1 cellular context compared by ENCODE assay signal in the genomic region with DNA sequence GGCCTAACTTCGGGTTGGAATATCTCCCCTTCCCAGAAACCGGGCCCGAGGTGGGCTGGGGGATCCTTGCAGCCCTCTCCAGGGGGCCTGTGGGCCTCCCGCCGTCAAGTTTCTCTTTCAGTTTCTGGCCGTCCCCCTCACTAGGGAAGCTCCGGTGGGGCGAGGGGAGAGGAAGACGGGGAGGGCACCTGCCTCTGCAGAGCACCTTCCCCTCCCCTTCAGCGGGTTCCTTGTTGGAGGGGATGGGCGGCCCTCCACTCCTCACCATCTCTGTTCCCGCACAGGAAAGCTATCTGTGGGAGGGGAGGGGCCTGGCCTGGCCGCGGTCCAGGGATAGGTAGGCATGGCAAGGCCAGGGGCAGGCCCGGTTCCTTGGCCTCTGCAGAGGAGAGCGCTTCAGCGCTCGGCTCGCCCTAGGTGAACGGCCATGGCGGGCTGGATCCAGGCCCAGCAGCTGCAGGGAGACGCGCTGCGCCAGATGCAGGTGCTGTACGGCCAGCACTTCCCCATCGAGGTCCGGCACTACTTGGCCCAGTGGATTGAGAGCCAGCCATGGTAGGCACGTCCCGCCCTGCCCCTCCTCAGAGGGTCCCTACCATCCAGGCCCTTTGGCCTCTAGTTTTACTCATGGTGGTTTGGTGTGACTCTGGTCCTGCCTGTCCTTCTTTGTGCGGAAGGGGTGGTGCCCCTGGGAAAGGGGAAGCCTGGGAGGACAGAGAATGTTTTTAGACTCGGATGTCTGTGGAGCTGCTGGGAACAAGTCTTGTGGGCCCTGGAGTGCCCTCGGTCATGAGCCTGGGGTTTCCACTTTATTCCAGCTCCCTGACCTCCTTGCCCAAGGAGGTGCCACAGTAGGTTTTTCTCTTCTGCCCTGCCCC.
TF ChIP-seq lines count a peak whose summit lies in the region.

No MANE protein-coding gene starts in this region.

TF ChIP-seq in HepG2, 621 proteins besides CTCF, POLR2A, EP300 and RAD21 (continued from another document):
- TF ChIP-seq ZNF891 (CRISPR knock-in tag; IDR thresholded peaks at IDR 0.05) (no peak), ZNF20 (CRISPR knock-in tag; IDR thresholded peaks at IDR 0.05) (no peak), SOX5 (CRISPR knock-in tag; IDR thresholded peaks at IDR 0.05; ENCODE audit: borderline replicate concordance) (no peak), PAWR (CRISPR knock-in tag; IDR thresholded peaks at IDR 0.05; ENCODE audit: borderline replicate concordance) (no peak), ZNF619 (CRISPR knock-in tag; IDR thresholded peaks at IDR 0.05) (0 out of 2 replicates have a peak, but pooled peaks have one; percentile 61), ZNF34 (CRISPR knock-in tag; IDR thresholded peaks at IDR 0.05; ENCODE audit: borderline replicate concordance) (no peak), JARID2 (CRISPR knock-in tag; IDR thresholded peaks at IDR 0.05; ENCODE audit: insufficient replicate concordance) (no peak), SUZ12 (IDR thresholded peaks at IDR 0.05; ENCODE audit: low read depth, low read length) (no peak), PRMT3 (CRISPR knock-in tag; IDR thresholded peaks at IDR 0.05; ENCODE audit: borderline replicate concordance, low read depth) (no peak), ZFX (CRISPR knock-in tag; IDR thresholded peaks at IDR 0.05; ENCODE audit: low read depth) (peak; percentile 40), SIX4 (CRISPR knock-in tag; IDR thresholded peaks at IDR 0.05) (no peak), MTA1 (CRISPR knock-in tag; IDR thresholded peaks at IDR 0.05; ENCODE audit: borderline replicate concordance) (peak; percentile 39; the same call in 1 of the 2 replicates), TAF15 (IDR thresholded peaks at IDR 0.05; ENCODE audit: low read depth, low read length, poor library complexity, severe bottlenecking) (no peak)
- TF ChIP-seq, protein P1, sequence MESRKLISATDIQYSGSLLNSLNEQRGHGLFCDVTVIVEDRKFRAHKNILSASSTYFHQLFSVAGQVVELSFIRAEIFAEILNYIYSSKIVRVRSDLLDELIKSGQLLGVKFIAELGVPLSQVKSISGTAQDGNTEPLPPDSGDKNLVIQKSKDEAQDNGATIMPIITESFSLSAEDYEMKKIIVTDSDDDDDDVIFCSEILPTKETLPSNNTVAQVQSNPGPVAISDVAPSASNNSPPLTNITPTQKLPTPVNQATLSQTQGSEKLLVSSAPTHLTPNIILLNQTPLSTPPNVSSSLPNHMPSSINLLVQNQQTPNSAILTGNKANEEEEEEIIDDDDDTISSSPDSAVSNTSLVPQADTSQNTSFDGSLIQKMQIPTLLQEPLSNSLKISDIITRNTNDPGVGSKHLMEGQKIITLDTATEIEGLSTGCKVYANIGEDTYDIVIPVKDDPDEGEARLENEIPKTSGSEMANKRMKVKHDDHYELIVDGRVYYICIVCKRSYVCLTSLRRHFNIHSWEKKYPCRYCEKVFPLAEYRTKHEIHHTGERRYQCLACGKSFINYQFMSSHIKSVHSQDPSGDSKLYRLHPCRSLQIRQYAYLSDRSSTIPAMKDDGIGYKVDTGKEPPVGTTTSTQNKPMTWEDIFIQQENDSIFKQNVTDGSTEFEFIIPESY (CRISPR knock-in tag; IDR thresholded peaks at IDR 0.05): peak; percentile 90
- TF ChIP-seq, protein P2, sequence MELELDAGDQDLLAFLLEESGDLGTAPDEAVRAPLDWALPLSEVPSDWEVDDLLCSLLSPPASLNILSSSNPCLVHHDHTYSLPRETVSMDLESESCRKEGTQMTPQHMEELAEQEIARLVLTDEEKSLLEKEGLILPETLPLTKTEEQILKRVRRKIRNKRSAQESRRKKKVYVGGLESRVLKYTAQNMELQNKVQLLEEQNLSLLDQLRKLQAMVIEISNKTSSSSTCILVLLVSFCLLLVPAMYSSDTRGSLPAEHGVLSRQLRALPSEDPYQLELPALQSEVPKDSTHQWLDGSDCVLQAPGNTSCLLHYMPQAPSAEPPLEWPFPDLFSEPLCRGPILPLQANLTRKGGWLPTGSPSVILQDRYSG (CRISPR knock-in tag; IDR thresholded peaks at IDR 0.05): no peak
- TF ChIP-seq, protein P3, sequence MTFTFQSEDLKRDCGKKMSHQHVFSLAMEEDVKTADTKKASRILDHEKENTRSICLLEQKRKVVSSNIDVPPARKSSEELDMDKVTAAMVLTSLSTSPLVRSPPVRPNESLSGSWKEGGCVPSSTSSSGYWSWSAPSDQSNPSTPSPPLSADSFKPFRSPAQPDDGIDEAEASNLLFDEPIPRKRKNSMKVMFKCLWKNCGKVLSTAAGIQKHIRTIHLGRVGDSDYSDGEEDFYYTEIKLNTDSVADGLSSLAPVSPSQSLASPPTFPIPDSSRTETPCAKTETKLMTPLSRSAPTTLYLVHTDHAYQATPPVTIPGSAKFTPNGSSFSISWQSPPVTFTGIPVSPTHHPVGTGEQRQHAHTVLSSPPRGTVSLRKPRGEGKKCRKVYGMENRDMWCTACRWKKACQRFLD (CRISPR knock-in tag; IDR thresholded peaks at IDR 0.05; ENCODE audit: borderline replicate concordance): 0 out of 2 replicates have a peak, but pooled peaks have one; percentile 5
- TF ChIP-seq, protein P4, sequence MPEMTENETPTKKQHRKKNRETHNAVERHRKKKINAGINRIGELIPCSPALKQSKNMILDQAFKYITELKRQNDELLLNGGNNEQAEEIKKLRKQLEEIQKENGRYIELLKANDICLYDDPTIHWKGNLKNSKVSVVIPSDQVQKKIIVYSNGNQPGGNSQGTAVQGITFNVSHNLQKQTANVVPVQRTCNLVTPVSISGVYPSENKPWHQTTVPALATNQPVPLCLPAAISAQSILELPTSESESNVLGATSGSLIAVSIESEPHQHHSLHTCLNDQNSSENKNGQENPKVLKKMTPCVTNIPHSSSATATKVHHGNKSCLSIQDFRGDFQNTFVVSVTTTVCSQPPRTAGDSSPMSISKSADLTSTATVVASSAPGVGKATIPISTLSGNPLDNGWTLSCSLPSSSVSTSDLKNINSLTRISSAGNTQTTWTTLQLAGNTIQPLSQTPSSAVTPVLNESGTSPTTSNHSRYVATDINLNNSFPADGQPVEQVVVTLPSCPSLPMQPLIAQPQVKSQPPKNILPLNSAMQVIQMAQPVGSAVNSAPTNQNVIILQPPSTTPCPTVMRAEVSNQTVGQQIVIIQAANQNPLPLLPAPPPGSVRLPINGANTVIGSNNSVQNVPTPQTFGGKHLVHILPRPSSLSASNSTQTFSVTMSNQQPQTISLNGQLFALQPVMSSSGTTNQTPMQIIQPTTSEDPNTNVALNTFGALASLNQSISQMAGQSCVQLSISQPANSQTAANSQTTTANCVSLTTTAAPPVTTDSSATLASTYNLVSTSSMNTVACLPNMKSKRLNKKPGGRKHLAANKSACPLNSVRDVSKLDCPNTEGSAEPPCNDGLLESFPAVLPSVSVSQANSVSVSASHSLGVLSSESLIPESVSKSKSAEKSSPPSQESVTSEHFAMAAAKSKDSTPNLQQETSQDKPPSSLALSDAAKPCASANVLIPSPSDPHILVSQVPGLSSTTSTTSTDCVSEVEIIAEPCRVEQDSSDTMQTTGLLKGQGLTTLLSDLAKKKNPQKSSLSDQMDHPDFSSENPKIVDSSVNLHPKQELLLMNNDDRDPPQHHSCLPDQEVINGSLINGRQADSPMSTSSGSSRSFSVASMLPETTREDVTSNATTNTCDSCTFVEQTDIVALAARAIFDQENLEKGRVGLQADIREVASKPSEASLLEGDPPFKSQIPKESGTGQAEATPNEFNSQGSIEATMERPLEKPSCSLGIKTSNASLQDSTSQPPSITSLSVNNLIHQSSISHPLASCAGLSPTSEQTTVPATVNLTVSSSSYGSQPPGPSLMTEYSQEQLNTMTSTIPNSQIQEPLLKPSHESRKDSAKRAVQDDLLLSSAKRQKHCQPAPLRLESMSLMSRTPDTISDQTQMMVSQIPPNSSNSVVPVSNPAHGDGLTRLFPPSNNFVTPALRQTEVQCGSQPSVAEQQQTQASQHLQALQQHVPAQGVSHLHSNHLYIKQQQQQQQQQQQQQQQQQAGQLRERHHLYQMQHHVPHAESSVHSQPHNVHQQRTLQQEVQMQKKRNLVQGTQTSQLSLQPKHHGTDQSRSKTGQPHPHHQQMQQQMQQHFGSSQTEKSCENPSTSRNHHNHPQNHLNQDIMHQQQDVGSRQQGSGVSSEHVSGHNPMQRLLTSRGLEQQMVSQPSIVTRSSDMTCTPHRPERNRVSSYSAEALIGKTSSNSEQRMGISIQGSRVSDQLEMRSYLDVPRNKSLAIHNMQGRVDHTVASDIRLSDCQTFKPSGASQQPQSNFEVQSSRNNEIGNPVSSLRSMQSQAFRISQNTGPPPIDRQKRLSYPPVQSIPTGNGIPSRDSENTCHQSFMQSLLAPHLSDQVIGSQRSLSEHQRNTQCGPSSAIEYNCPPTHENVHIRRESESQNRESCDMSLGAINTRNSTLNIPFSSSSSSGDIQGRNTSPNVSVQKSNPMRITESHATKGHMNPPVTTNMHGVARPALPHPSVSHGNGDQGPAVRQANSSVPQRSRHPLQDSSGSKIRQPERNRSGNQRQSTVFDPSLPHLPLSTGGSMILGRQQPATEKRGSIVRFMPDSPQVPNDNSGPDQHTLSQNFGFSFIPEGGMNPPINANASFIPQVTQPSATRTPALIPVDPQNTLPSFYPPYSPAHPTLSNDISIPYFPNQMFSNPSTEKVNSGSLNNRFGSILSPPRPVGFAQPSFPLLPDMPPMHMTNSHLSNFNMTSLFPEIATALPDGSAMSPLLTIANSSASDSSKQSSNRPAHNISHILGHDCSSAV (CRISPR knock-in tag; IDR thresholded peaks at IDR 0.05; ENCODE audit: borderline replicate concordance): no peak
- TF ChIP-seq, protein P5, sequence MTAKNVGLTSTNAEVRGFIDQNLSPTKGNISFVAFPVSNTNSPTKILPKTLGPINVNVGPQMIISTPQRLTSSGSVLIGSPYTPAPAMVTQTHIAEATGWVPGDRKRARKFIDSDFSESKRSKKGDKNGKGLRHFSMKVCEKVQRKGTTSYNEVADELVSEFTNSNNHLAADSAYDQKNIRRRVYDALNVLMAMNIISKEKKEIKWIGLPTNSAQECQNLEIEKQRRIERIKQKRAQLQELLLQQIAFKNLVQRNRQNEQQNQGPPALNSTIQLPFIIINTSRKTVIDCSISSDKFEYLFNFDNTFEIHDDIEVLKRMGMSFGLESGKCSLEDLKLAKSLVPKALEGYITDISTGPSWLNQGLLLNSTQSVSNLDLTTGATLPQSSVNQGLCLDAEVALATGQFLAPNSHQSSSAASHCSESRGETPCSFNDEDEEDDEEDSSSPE (CRISPR knock-in tag; IDR thresholded peaks at IDR 0.05): 0 out of 2 replicates have a peak, but pooled peaks have one; percentile 31
- TF ChIP-seq, protein P6, sequence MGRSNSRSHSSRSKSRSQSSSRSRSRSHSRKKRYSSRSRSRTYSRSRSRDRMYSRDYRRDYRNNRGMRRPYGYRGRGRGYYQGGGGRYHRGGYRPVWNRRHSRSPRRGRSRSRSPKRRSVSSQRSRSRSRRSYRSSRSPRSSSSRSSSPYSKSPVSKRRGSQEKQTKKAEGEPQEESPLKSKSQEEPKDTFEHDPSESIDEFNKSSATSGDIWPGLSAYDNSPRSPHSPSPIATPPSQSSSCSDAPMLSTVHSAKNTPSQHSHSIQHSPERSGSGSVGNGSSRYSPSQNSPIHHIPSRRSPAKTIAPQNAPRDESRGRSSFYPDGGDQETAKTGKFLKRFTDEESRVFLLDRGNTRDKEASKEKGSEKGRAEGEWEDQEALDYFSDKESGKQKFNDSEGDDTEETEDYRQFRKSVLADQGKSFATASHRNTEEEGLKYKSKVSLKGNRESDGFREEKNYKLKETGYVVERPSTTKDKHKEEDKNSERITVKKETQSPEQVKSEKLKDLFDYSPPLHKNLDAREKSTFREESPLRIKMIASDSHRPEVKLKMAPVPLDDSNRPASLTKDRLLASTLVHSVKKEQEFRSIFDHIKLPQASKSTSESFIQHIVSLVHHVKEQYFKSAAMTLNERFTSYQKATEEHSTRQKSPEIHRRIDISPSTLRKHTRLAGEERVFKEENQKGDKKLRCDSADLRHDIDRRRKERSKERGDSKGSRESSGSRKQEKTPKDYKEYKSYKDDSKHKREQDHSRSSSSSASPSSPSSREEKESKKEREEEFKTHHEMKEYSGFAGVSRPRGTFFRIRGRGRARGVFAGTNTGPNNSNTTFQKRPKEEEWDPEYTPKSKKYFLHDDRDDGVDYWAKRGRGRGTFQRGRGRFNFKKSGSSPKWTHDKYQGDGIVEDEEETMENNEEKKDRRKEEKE (IDR thresholded peaks at IDR 0.05): no peak
- TF ChIP-seq, protein P7, sequence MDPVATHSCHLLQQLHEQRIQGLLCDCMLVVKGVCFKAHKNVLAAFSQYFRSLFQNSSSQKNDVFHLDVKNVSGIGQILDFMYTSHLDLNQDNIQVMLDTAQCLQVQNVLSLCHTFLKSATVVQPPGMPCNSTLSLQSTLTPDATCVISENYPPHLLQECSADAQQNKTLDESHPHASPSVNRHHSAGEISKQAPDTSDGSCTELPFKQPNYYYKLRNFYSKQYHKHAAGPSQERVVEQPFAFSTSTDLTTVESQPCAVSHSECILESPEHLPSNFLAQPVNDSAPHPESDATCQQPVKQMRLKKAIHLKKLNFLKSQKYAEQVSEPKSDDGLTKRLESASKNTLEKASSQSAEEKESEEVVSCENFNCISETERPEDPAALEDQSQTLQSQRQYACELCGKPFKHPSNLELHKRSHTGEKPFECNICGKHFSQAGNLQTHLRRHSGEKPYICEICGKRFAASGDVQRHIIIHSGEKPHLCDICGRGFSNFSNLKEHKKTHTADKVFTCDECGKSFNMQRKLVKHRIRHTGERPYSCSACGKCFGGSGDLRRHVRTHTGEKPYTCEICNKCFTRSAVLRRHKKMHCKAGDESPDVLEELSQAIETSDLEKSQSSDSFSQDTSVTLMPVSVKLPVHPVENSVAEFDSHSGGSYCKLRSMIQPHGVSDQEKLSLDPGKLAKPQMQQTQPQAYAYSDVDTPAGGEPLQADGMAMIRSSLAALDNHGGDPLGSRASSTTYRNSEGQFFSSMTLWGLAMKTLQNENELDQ (CRISPR knock-in tag; IDR thresholded peaks at IDR 0.05; ENCODE audit: borderline replicate concordance): no peak
- TF ChIP-seq, protein P8, sequence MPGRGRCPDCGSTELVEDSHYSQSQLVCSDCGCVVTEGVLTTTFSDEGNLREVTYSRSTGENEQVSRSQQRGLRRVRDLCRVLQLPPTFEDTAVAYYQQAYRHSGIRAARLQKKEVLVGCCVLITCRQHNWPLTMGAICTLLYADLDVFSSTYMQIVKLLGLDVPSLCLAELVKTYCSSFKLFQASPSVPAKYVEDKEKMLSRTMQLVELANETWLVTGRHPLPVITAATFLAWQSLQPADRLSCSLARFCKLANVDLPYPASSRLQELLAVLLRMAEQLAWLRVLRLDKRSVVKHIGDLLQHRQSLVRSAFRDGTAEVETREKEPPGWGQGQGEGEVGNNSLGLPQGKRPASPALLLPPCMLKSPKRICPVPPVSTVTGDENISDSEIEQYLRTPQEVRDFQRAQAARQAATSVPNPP (CRISPR knock-in tag; IDR thresholded peaks at IDR 0.05): no peak
